In the genomic region with DNA sequence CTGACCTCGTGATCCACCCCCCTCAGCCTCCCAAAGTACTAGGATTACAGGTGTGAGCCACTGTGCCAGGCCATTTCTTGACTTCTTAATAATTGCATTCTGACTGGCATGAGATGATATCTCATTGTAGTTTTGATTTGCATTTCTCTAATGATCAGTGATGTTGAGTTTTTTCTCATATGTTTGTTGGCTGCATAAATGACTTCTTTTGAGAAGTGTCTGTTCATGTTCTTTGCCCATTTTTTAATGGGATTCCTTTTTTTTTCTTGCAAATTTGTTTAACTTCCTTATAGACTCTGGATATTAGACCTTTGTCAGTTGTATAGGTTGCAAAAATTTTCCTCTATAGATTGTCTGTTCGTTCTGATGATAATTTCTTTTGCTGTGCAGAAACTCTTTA, we compare ENCODE assay signal across 1 cellular context. TPM values are rescaled to one million over a fixed set of nuclear protein-coding genes. Genes with fewer than 3 reads are reported as not detected.
"Had no signal": no experiment of that assay in that cellular context is flagged by ENCODE, and none has a peak within 500 bp of the region (broad histone marks: within the 10 kb centered on the region; RNA-seq: fewer than 3 reads in every experiment).

No MANE protein-coding gene starts in this region.

RNA-seq across cellular contexts. Expression of a gene that starts 7.4 kb away (rescaled TPM):
- total RNA-seq: temporal lobe had no signal
